ENCODE assay signal across 17 cellular contexts in the genomic region with DNA sequence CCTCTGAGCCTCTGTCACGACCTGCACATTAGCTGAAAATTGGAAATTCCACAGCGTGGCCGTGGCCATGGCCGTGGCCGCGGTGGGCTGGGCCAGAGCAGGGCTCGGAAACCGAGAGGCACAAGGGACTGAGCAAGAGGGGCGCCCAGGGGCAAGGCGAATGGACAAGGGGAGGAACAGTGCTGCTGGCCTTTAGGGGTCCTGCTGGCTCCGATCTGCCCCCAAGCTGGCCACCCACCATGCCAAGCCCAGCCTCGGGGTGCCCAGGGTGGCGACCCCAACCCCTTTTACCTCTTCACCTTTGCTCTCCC.
"Had no signal": no experiment of that assay in that cellular context is flagged by ENCODE, and none has a peak within 500 bp of the region (broad histone marks: within the 10 kb centered on the region; RNA-seq: fewer than 3 reads in every experiment).

No MANE protein-coding gene starts in this region.

- H3K4me3 Mint-ChIP-seq: activated CD4-positive, alpha-beta T cell treated with anti-CD3 and anti-CD28 coated beads for 36 hours; activated CD8-positive, alpha-beta T cell treated with anti-CD3 and anti-CD28 coated beads for 36 hours; activated naive CD8-positive, alpha-beta T cell treated with anti-CD3 and anti-CD28 coated beads, Interleukin-2, amount 10 ng/mL, durations not matched to agents 7 days and 5 days; activated T-cell treated with anti-CD3 and anti-CD28 coated beads, Interleukin-2, amount 50 U/mL, for 72 hours; stimulated activated effector memory CD8-positive, alpha-beta T cell treated with anti-CD3 and anti-CD28 coated beads, Interleukin-12 subunit alpha, Interleukin-12 subunit beta, amount 100 ng/mL, for 72 hours had no signal

- H3K27ac Mint-ChIP-seq: activated CD4-positive, alpha-beta T cell treated with anti-CD3 and anti-CD28 coated beads for 36 hours; activated CD8-positive, alpha-beta T cell treated with anti-CD3 and anti-CD28 coated beads for 36 hours; activated naive CD8-positive, alpha-beta T cell treated with anti-CD3 and anti-CD28 coated beads, Interleukin-2, amount 10 ng/mL, durations not matched to agents 7 days and 5 days; activated T-cell treated with anti-CD3 and anti-CD28 coated beads, Interleukin-2, amount 50 U/mL, for 72 hours; stimulated activated effector memory CD8-positive, alpha-beta T cell treated with anti-CD3 and anti-CD28 coated beads, Interleukin-12 subunit alpha, Interleukin-12 subunit beta, amount 100 ng/mL, for 72 hours had no signal

- H3K36me3 Mint-ChIP-seq: activated naive CD8-positive, alpha-beta T cell treated with anti-CD3 and anti-CD28 coated beads, Interleukin-2, amount 10 ng/mL, durations not matched to agents 7 days and 5 days; stimulated activated effector memory CD8-positive, alpha-beta T cell treated with anti-CD3 and anti-CD28 coated beads, Interleukin-12 subunit alpha, Interleukin-12 subunit beta, amount 100 ng/mL, for 72 hours had no signal

- H3K27ac ChIP-seq: cardiac muscle cell, coronary artery, tibial artery, VCaP had no signal

- H3K27me3 ChIP-seq: cardiac muscle cell had no signal

- H3K4me3 ChIP-seq: cardiac muscle cell, coronary artery, tibial artery had no signal

- H3K36me3 ChIP-seq: cardiac muscle cell, tibial artery had no signal

- DNase-seq: activated CD4-positive, alpha-beta T cell treated with anti-CD3 and anti-CD28 coated beads for 36 hours; activated CD8-positive, alpha-beta memory T cell treated with anti-CD3 and anti-CD28 coated beads, Interleukin-2, amount 50 U/mL, for 4 hours; activated CD8-positive, alpha-beta T cell treated with anti-CD3 and anti-CD28 coated beads for 36 hours; activated gamma-delta T cell treated with Interleukin-2 at 50 U/mL for 16 hours; activated naive CD8-positive, alpha-beta T cell treated with anti-CD3 and anti-CD28 coated beads, Interleukin-2, amount 10 ng/mL, durations not matched to agents 7 days and 5 days; activated T-cell treated with anti-CD3 and anti-CD28 coated beads, Interleukin-2, amount 50 U/mL, for 72 hours; aorta; effector memory CD4-positive, alpha-beta T cell; erythroblast; small intestine; T-helper 1 cell; tibial artery had no signal

- H3K9me3 ChIP-seq: tibial artery had no signal

- H3K9me3 Mint-ChIP-seq: activated CD8-positive, alpha-beta T cell treated with anti-CD3 and anti-CD28 coated beads for 36 hours; activated naive CD8-positive, alpha-beta T cell treated with anti-CD3 and anti-CD28 coated beads, Interleukin-2, amount 10 ng/mL, durations not matched to agents 7 days and 5 days; activated T-cell treated with anti-CD3 and anti-CD28 coated beads, Interleukin-2, amount 50 U/mL, for 72 hours; stimulated activated effector memory CD8-positive, alpha-beta T cell treated with anti-CD3 and anti-CD28 coated beads, Interleukin-12 subunit alpha, Interleukin-12 subunit beta, amount 100 ng/mL, for 72 hours had no signal

- H3K4me1 ChIP-seq: tibial artery had no signal

- H3K4me1 Mint-ChIP-seq: activated CD4-positive, alpha-beta T cell treated with anti-CD3 and anti-CD28 coated beads for 36 hours; activated naive CD8-positive, alpha-beta T cell treated with anti-CD3 and anti-CD28 coated beads, Interleukin-2, amount 10 ng/mL, durations not matched to agents 7 days and 5 days; stimulated activated effector memory CD8-positive, alpha-beta T cell treated with anti-CD3 and anti-CD28 coated beads, Interleukin-12 subunit alpha, Interleukin-12 subunit beta, amount 100 ng/mL, for 72 hours had no signal

- ATAC-seq: activated CD4-positive, alpha-beta T cell treated with anti-CD3 and anti-CD28 coated beads for 36 hours; activated CD8-positive, alpha-beta T cell treated with anti-CD3 and anti-CD28 coated beads for 36 hours; activated T-cell treated with anti-CD3 and anti-CD28 coated beads, Interleukin-2, amount 50 U/mL, for 72 hours; left lobe of liver; stimulated activated effector memory CD8-positive, alpha-beta T cell treated with anti-CD3 and anti-CD28 coated beads, Interleukin-12 subunit alpha, Interleukin-12 subunit beta, amount 100 ng/mL, for 72 hours had no signal
